ENCODE assay signal across 1 cellular context in the genomic region with DNA sequence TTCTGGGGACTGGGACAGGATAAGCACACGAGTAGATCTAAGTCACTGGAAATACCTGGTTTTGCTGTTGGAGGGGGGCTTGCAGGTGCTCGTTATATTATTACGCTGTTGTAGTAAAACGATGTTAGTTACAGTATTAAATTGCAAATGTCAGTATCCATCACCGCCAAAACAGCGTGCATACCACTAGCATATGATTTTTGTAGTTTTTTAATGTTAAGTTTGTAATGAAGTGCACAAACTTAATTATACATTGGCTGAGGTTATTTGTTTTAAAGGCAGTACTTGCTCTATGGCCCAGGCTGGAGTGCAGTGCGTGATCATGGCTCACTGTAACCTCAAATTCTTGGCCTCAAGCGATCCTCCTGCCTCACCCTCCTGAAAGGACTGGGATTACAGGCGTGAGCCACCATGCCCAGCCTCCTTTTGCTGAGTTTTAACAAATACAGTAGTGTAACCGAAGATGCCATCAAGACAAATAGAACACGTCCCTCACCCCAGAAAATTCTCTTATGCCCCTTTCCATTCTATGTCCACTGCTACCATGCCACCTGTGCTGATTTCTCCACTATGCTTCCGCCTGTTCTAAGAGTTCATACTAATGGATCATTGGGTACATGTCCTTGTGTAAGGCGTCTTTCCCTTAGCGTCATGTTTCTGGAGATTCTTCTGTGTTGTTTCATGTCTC.
TF ChIP-seq lines count a peak whose summit lies in the region.

No MANE protein-coding gene starts in this region.

TF ChIP-seq in H1, 55 proteins besides CTCF, POLR2A, EP300 and RAD21:
- TF ChIP-seq SAP30 (IDR thresholded peaks at IDR 0.05; ENCODE audit: insufficient read depth, insufficient replicate concordance, low read length) (no peak), HDAC2 (IDR thresholded peaks at IDR 0.05; ENCODE audit: borderline replicate concordance in 1 of 2, low read depth in 2 of 2, low read length in 2 of 2) (no peak), SUZ12 (IDR thresholded peaks at IDR 0.05; ENCODE audit: low read length) (0 out of 2 replicates have a peak, but pooled peaks have one; percentile 14), RNF2 (IDR thresholded peaks at IDR 0.05; ENCODE audit: borderline replicate concordance, low read depth, low read length, missing control alignments, poor library complexity, severe bottlenecking) (no peak)
